Comparison of ENCODE assay signal across 10 cellular contexts in genomic region chr1:178057131-178057765, GRCh38. TPM values are rescaled to one million over a fixed set of nuclear protein-coding genes. Genes with fewer than 3 reads are reported as not detected.
DNase-seq lines count a peak whose midpoint lies in the region; ATAC-seq, FAIRE-seq and TF ChIP-seq lines count a peak whose summit lies in the region.
"Had no signal": no experiment of that assay in that cellular context is flagged by ENCODE, and none has a peak within 500 bp of the region (broad histone marks: within the 10 kb centered on the region; RNA-seq: fewer than 3 reads in every experiment).

No MANE protein-coding gene starts in this region.

- H3K27ac Mint-ChIP-seq in stimulated activated effector memory CD8-positive, alpha-beta T cell treated with anti-CD3 and anti-CD28 coated beads, Interleukin-12 subunit alpha, Interleukin-12 subunit beta, amount 100 ng/mL, for 72 hours: no peak overlapping the region
- H3K27ac Mint-ChIP-seq: activated T-helper 1 cell treated with anti-CD3 and anti-CD28 coated beads, Interleukin-12 subunit alpha, Interleukin-12 subunit beta, Interleukin-2, Interleukin-4 antibody, amounts not matched to agents 30 ng/mL and 10 ng/mL and 1 ng/mL, durations not matched to agents 14 hours and 24 hours and 36 hours had no signal

- H3K36me3 ChIP-seq in brain microvascular endothelial cell (replicated peaks) (no peaks in the 10 kb centered on the region), kidney (ENCODE audit: control insufficient read depth in 1 of 2, insufficient read depth in 2 of 2, low read length in 2 of 2) (no peaks in the 10 kb centered on the region), smooth muscle cell (ENCODE audit: low read depth) (no peaks in the 10 kb centered on the region)

- FAIRE-seq in kidney (lab: Jason Lieb, UNC): no peak

- H4K20me1 ChIP-seq in smooth muscle cell (ENCODE audit: low read depth): no peaks in the 10 kb centered on the region

- DNase-seq in KBM-7: peak; percentile 79
- no peak for DNase-seq in brain microvascular endothelial cell
- no peak for DNase-seq in kidney
- no peak for DNase-seq in smooth muscle cell (lab: John Stamatoyannopoulos, UW; ENCODE audit: unreplicated experiment)
- DNase-seq in H4 (ENCODE audit: low spot score): no peak
- DNase-seq in stimulated activated effector memory CD8-positive, alpha-beta T cell treated with anti-CD3 and anti-CD28 coated beads, Interleukin-12 subunit alpha, Interleukin-12 subunit beta, amount 100 ng/mL, for 72 hours (ENCODE audit: low spot score in 2 of 2): no peak
- no peak for DNase-seq in OCI-M1 (lab: John Stamatoyannopoulos, UW)
- DNase-seq in GM13976 (ENCODE audit: low spot score): no peak
- DNase-seq: NCI-H2029 had no signal

- peaks cover 23 to 33% of the 10 kb centered on the region in 2 donors for H3K4me1 ChIP-seq in kidney (ENCODE audit: control insufficient read depth in 1 of 2, insufficient read depth in 1 of 2, low read depth in 1 of 2, low read length in 2 of 2)
- peaks cover 22% of the 10 kb centered on the region for H3K4me1 ChIP-seq in smooth muscle cell (ENCODE audit: low read depth)

- H3K4me3 ChIP-seq in brain microvascular endothelial cell (ENCODE audit: low read depth, low read length): no peak overlapping the region
- H3K4me3 ChIP-seq in kidney (ENCODE audit: low read length in 2 of 2): peak overlapping the region in 1 of 2 donors; percentile 38
- H3K4me3 ChIP-seq in smooth muscle cell: no peak overlapping the region

- H3F3A ChIP-seq in smooth muscle cell (ENCODE audit: low read depth): no peaks in the 10 kb centered on the region

- TF ChIP-seq CTCF in brain microvascular endothelial cell (IDR thresholded peaks at IDR 0.05; ENCODE audit: low read depth, low read length, missing control alignments) (no peak), kidney (IDR thresholded peaks at IDR 0.05; ENCODE audit: borderline replicate concordance, extremely low read depth, insufficient read depth) (no peak), smooth muscle cell (IDR thresholded peaks at IDR 0.05; ENCODE audit: borderline replicate concordance, insufficient read depth, poor library complexity, severe bottlenecking) (no peak), GM13976 (IDR thresholded peaks at IDR 0.05; ENCODE audit: borderline replicate concordance, control extremely low read depth, extremely low read depth, insufficient read depth, missing control alignments) (no peak)

- in situ Hi-C loops in KBM-7 (cut with MboI; ENCODE audit: low pct_unique_long_range_greater_than_20kb, low sequenced_read_pairs) (loop anchor here (25.0 kb wide), 2 partner anchors 130 to 230 kb away; no protein-coding TSS in a partner anchor), brain microvascular endothelial cell (cut with HindIII; ENCODE audit: low pct_ligation_motif_present, low sequenced_read_pairs) (no loop called here), GM13976 (cut with MboI; ENCODE audit: low sequenced_read_pairs, unreplicated experiment) (no loop called here)

- no peaks in the 10 kb centered on the region for H3K36me3 Mint-ChIP-seq in stimulated activated effector memory CD8-positive, alpha-beta T cell treated with anti-CD3 and anti-CD28 coated beads, Interleukin-12 subunit alpha, Interleukin-12 subunit beta, amount 100 ng/mL, for 72 hours

- intact Hi-C loops in kidney (cut with DNase I): no loop called here

- H3K9ac ChIP-seq in kidney (ENCODE audit: low read length in 2 of 2) (no peak overlapping the region), smooth muscle cell (ENCODE audit: low read depth) (no peak overlapping the region)

- H2AFZ ChIP-seq in smooth muscle cell (ENCODE audit: low read depth): peak overlapping the region; percentile 32

- no peaks in the 10 kb centered on the region for H3K4me1 Mint-ChIP-seq in stimulated activated effector memory CD8-positive, alpha-beta T cell treated with anti-CD3 and anti-CD28 coated beads, Interleukin-12 subunit alpha, Interleukin-12 subunit beta, amount 100 ng/mL, for 72 hours

- H3K79me2 ChIP-seq in smooth muscle cell (ENCODE audit: low read depth): no peaks in the 10 kb centered on the region

- ATAC-seq in stimulated activated effector memory CD8-positive, alpha-beta T cell treated with anti-CD3 and anti-CD28 coated beads, Interleukin-12 subunit alpha, Interleukin-12 subunit beta, amount 100 ng/mL, for 72 hours: no peak

- no peaks in the 10 kb centered on the region for H3K27me3 ChIP-seq in brain microvascular endothelial cell (replicated peaks)
- H3K27me3 ChIP-seq in smooth muscle cell (ENCODE audit: low read depth): no peaks in the 10 kb centered on the region

- H3K9me3 Mint-ChIP-seq in stimulated activated effector memory CD8-positive, alpha-beta T cell treated with anti-CD3 and anti-CD28 coated beads, Interleukin-12 subunit alpha, Interleukin-12 subunit beta, amount 100 ng/mL, for 72 hours: peaks cover 12% of the 10 kb centered on the region
- H3K9me3 Mint-ChIP-seq: activated T-helper 1 cell treated with anti-CD3 and anti-CD28 coated beads, Interleukin-12 subunit alpha, Interleukin-12 subunit beta, Interleukin-2, Interleukin-4 antibody, amounts not matched to agents 30 ng/mL and 10 ng/mL and 1 ng/mL, durations not matched to agents 14 hours and 24 hours and 36 hours had no signal

- H3K9me3 ChIP-seq in kidney (ENCODE audit: control insufficient read depth in 1 of 2, low read length in 2 of 2) (no peaks in the 10 kb centered on the region), smooth muscle cell (replicated peaks; ENCODE audit: low read depth) (no peaks in the 10 kb centered on the region)

- WGBS in smooth muscle cell (ENCODE audit: low lambda C conversion rate): 66% methylated on average over 11 of the region's 11 CpGs

- H3K4me3 Mint-ChIP-seq in stimulated activated effector memory CD8-positive, alpha-beta T cell treated with anti-CD3 and anti-CD28 coated beads, Interleukin-12 subunit alpha, Interleukin-12 subunit beta, amount 100 ng/mL, for 72 hours: no peak overlapping the region
- H3K4me3 Mint-ChIP-seq: activated T-helper 1 cell treated with anti-CD3 and anti-CD28 coated beads, Interleukin-12 subunit alpha, Interleukin-12 subunit beta, Interleukin-2, Interleukin-4 antibody, amounts not matched to agents 30 ng/mL and 10 ng/mL and 1 ng/mL, durations not matched to agents 14 hours and 24 hours and 36 hours had no signal

- H3K27ac ChIP-seq in brain microvascular endothelial cell: peak overlapping the region; percentile 85
- peak overlapping the region; percentile 10 to 76 for H3K27ac ChIP-seq in kidney (ENCODE audit: low read depth in 2 of 2, low read length in 2 of 2)
- peak overlapping the region; percentile 84 for H3K27ac ChIP-seq in smooth muscle cell (ENCODE audit: low read depth)

- peak overlapping the region; percentile 47 for H3K4me2 ChIP-seq in smooth muscle cell

RNA-seq across cellular contexts. Expression of gene RASAL2, which starts 36.7 kb away (rescaled TPM):
- 26.5 TPM for total RNA-seq in kidney
- polyA plus RNA-seq in kidney (ENCODE audit: insufficient read depth, low read depth, low replicate concordance): 2.2 TPM
- 17.6 and 18.6 TPM in 2 replicates for total RNA-seq in smooth muscle cell
- polyA plus RNA-seq in smooth muscle cell: 4.3 and 8.3 TPM in 2 replicates
- total RNA-seq in H4 (2014; rRNA removed; shearing (Covaris generic)): 3.6 and 5.3 TPM in 2 replicates
- total RNA-seq: activated T-helper 1 cell treated with anti-CD3 and anti-CD28 coated beads, Interleukin-12 subunit alpha, Interleukin-12 subunit beta, Interleukin-2, Interleukin-4 antibody, amounts not matched to agents 30 ng/mL and 10 ng/mL and 1 ng/mL, durations not matched to agents 14 hours and 24 hours and 36 hours had no signal
